Comparison of ENCODE assay signal across 21 cellular contexts in genomic region chr3:126136428-126137220, GRCh38. TPM values are rescaled to one million over a fixed set of nuclear protein-coding genes. Genes with fewer than 3 reads are reported as not detected.
DNase-seq lines count a peak whose midpoint lies in the region; ATAC-seq and TF ChIP-seq lines count a peak whose summit lies in the region.
"Had no signal": no experiment of that assay in that cellular context is flagged by ENCODE, and none has a peak within 500 bp of the region (broad histone marks: within the 10 kb centered on the region; RNA-seq: fewer than 3 reads in every experiment).

No MANE protein-coding gene starts in this region.

- TF ChIP-seq CTCF in adrenal gland (IDR thresholded peaks at IDR 0.05) (no peak), testis (IDR thresholded peaks at IDR 0.05) (no peak)

- no peaks in the 10 kb centered on the region for H3K4me1 ChIP-seq in adrenal gland (replicated peaks in 1 of 2)
- H3K4me1 ChIP-seq in testis: no peaks in the 10 kb centered on the region
- H3K4me1 ChIP-seq: BE2C, right atrium auricular region, SJCRH30 had no signal

- TF ChIP-seq POLR2A in adrenal gland (IDR thresholded peaks at IDR 0.05): no peak
- TF ChIP-seq POLR2A in testis (IDR thresholded peaks at IDR 0.05): no peak

- H3K36me3 ChIP-seq in adrenal gland (replicated peaks in 1 of 2) (no peaks in the 10 kb centered on the region), testis (ENCODE audit: low read depth, missing control alignments) (no peaks in the 10 kb centered on the region)
- H3K36me3 ChIP-seq: BE2C, esophagus squamous epithelium, right atrium auricular region, SJCRH30 had no signal

- H3K9me3 ChIP-seq in adrenal gland (replicated peaks in 1 of 3) (no peaks in the 10 kb centered on the region), testis (no peaks in the 10 kb centered on the region)
- H3K9me3 ChIP-seq: BE2C, esophagus squamous epithelium, right atrium auricular region, SJCRH30 had no signal

- WGBS in adrenal gland, 4 donors: 82 to 94% (median 89%) methylated on average over 7 to 11 of the region's 11 CpGs
- 91 to 93% methylated on average over 11 of the region's 11 CpGs for WGBS in testis, 2 donors

- H3K27ac ChIP-seq in adrenal gland (no peak overlapping the region), testis (no peak overlapping the region)
- H3K27ac ChIP-seq: 22Rv1, esophagus squamous epithelium, right atrium auricular region, SJCRH30 had no signal

- intact Hi-C loops in adrenal gland (cut with DNase I): loop anchor here (5.0 to 10.0 kb wide), 2 partner anchors 61 to 228 kb away; no protein-coding TSS in a partner anchor
- intact Hi-C loops in testis (cut with DNase I; ENCODE audit: low total_unique reads): loop anchor here (10.0 kb wide), 1 partner anchor 258 kb away; the partner anchor contains the start of gene CFAP100

- H3K27me3 ChIP-seq in adrenal gland: no peaks in the 10 kb centered on the region
- no peaks in the 10 kb centered on the region for H3K27me3 ChIP-seq in testis
- H3K27me3 ChIP-seq: right atrium auricular region had no signal

- ATAC-seq in GM18868 (IDR thresholded peaks at IDR 0.05; ENCODE audit: unreplicated experiment): no peak
- ATAC-seq in HG03108 (IDR thresholded peaks at IDR 0.05; ENCODE audit: unreplicated experiment): no peak
- ATAC-seq: activated naive CD4-positive, alpha-beta T cell treated with anti-CD3 and anti-CD28 coated beads, Interleukin-2, amount 50 U/mL, for 72 hours; PC-3 had no signal

- H3K4me3 ChIP-seq in adrenal gland: no peak overlapping the region
- H3K4me3 ChIP-seq in testis: no peak overlapping the region
- H3K4me3 ChIP-seq: esophagus squamous epithelium, right atrium auricular region, SJCRH30 had no signal

- DNase-seq in NCI-H146 (lab: John Stamatoyannopoulos, UW) (peak; percentile 20), NCI-H146 treated with DMSO at 0.1 percent for 48 hours (lab: John Stamatoyannopoulos, UW; ENCODE audit: unreplicated experiment) (no peak), adrenal gland (peak in 5 of 7 donors; percentile 2 to 38 (median 10)), mesenteric fat pad (ENCODE audit: low spot score) (peak; percentile 72), testis (peak; percentile 2)
- no peak for DNase-seq in NK-92 treated with Interleukin-12 subunit alpha and Interleukin-12 subunit beta, amount 100 ng/mL, for 24 hours (lab: John Stamatoyannopoulos, UW)
- DNase-seq: BE2C, esophagus squamous epithelium, GDM1, GOT3, mesenchymal stem cell, NCI-H2081, NCI-H526 treated with DMSO at 0.1 percent for 48 hours, PC-3 had no signal

RNA-seq across cellular contexts. Expression of gene ALDH1L1, which starts 43.8 kb away (rescaled TPM):
- total RNA-seq in adrenal gland (100 to 1,000 TPM in 3 of 8 donors, 10 to 100 TPM in 5; 20.1 to 136 (median 82.3) TPM), mesenteric fat pad (105 TPM), testis (10 to 100 TPM; 67.5 to 73.8 TPM)
- polyA plus RNA-seq in adrenal gland (10 to 100 TPM; 19.3 to 34.0 (median 22.0) TPM), testis (ENCODE audit: insufficient read depth, low read depth, low replicate concordance) (19.6 TPM)
- total RNA-seq: PC-3 had no signal
- polyA plus RNA-seq: neural cell had no signal

RNA-seq across cellular contexts. Expression of gene SLC41A3, which starts 52.7 kb away (rescaled TPM):
- 100 to 1,000 TPM in 3 of 8 donors, 10 to 100 TPM in 5; 61.0 to 140 (median 97.1) TPM for total RNA-seq in adrenal gland
- 10 to 100 TPM; 40.8 to 51.3 (median 48.9) TPM for polyA plus RNA-seq in adrenal gland
- 35.7 TPM for total RNA-seq in mesenteric fat pad
- 100 to 1,000 TPM; 160 to 220 TPM for total RNA-seq in testis
- polyA plus RNA-seq in testis (ENCODE audit: insufficient read depth, low read depth, low replicate concordance): 161 TPM

Comparison
In these comparisons a context has a peak if more than half of its experiments do, and no peak if none do; other contexts are left out.
1. DNase-seq: peak in NCI-H146 (single experiment), adrenal gland (5 of 7), mesenteric fat pad (single experiment) and testis (single experiment); none in NCI-H146 treated with DMSO at 0.1 percent for 48 hours (single experiment) and NK-92 treated with Interleukin-12 subunit alpha and Interleukin-12 subunit beta, amount 100 ng/mL, for 24 hours (single experiment).